39 cellular contexts compared by ENCODE assay signal in the genomic region with DNA sequence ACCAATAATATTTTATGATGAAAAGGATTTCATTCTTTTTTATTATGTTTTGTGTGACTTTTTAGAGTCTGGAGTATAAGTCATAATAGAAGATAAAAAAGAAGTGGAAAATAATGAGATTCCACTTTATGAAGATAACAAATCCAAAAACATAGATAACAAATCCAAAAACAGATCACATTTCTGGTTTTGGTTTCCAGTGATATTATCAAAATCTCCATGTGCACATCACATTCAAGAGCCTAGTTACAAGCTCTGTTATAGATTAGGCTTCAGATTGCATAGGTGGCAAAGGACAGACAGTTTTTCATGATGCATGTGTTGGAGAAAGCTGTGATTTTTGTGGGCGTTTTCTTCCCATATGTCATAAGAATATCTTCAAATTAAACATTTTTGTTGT.
"Had no signal": no experiment of that assay in that cellular context is flagged by ENCODE, and none has a peak within 500 bp of the region (broad histone marks: within the 10 kb centered on the region; RNA-seq: fewer than 3 reads in every experiment).

No MANE protein-coding gene starts in this region.

- H3K27me3 ChIP-seq: adrenal gland, ascending aorta, body of pancreas, brain microvascular endothelial cell, breast epithelium, cardiac muscle cell had no signal

- H3K27me3 Mint-ChIP-seq: activated naive CD4-positive, alpha-beta T cell treated with anti-CD3 and anti-CD28 coated beads, Interleukin-2, amount 10 ng/mL, durations not matched to agents 7 days and 5 days; activated naive CD4-positive, alpha-beta T cell treated with anti-CD3 and anti-CD28 coated beads, Interleukin-2, amount 50 U/mL, for 24 hours; activated naive CD8-positive, alpha-beta T cell; activated naive CD8-positive, alpha-beta T cell treated with anti-CD3 and anti-CD28 coated beads for 36 hours; activated naive CD8-positive, alpha-beta T cell treated with anti-CD3 and anti-CD28 coated beads, Interleukin-2, amount 10 ng/mL, durations not matched to agents 7 days and 5 days; activated naive CD8-positive, alpha-beta T cell treated with anti-CD3 and anti-CD28 coated beads, Interleukin-2, amount 50 U/mL, for 24 hours; activated T-cell treated with anti-CD3 and anti-CD28 coated beads, Interleukin-2, amount 50 U/mL, for 24 hours; activated T-helper 17 cell treated with anti-CD3 and anti-CD28 coated beads, Interleukin-2, amount 50 U/mL, for 72 hours; brain; central memory CD8-positive, alpha-beta T cell had no signal

- H3K4me3 ChIP-seq: adrenal gland, ascending aorta, body of pancreas, breast epithelium, cardiac muscle cell had no signal

- H3K27ac Mint-ChIP-seq: activated naive CD4-positive, alpha-beta T cell treated with anti-CD3 and anti-CD28 coated beads for 36 hours; activated naive CD4-positive, alpha-beta T cell treated with anti-CD3 and anti-CD28 coated beads, Interleukin-2, amount 10 ng/mL, durations not matched to agents 7 days and 5 days; activated naive CD4-positive, alpha-beta T cell treated with anti-CD3 and anti-CD28 coated beads, Interleukin-2, amount 50 U/mL, for 24 hours; activated naive CD4-positive, alpha-beta T cell treated with anti-CD3 and anti-CD28 coated beads, Interleukin-2, amount 50 U/mL, for 72 hours; activated naive CD8-positive, alpha-beta T cell; activated naive CD8-positive, alpha-beta T cell treated with anti-CD3 and anti-CD28 coated beads for 36 hours; activated naive CD8-positive, alpha-beta T cell treated with anti-CD3 and anti-CD28 coated beads, Interleukin-2, amount 10 ng/mL, durations not matched to agents 7 days and 5 days; activated naive CD8-positive, alpha-beta T cell treated with anti-CD3 and anti-CD28 coated beads, Interleukin-2, amount 50 U/mL, for 24 hours; activated T-cell treated with anti-CD3 and anti-CD28 coated beads, Interleukin-2, amount 50 U/mL, for 24 hours; activated T-cell treated with anti-CD3 and anti-CD28 coated beads, Interleukin-2, amount 50 U/mL, for 72 hours; activated T-helper 1 cell treated with anti-CD3 and anti-CD28 coated beads, Interleukin-12 subunit alpha, Interleukin-12 subunit beta, Interleukin-2, Interleukin-4 antibody, amounts not matched to agents 30 ng/mL and 10 ng/mL and 1 ng/mL, durations not matched to agents 14 hours and 24 hours and 36 hours; activated T-helper 17 cell treated with anti-CD3 and anti-CD28 coated beads, Interleukin-2, amount 50 U/mL, for 72 hours; activated T-helper 2 cell treated with anti-CD3 and anti-CD28 coated beads, Interferon-gamma antibody, Interleukin-2, Interleukin-4, amounts not matched to agents 10 μg/mL and 5 μg/mL and 100 μg/mL, durations not matched to agents 14 hours and 24 hours and 36 hours; brain had no signal

- H3K36me3 Mint-ChIP-seq: activated naive CD4-positive, alpha-beta T cell treated with anti-CD3 and anti-CD28 coated beads, Interleukin-2, amount 10 ng/mL, durations not matched to agents 7 days and 5 days; activated naive CD4-positive, alpha-beta T cell treated with anti-CD3 and anti-CD28 coated beads, Interleukin-2, amount 50 U/mL, for 24 hours; activated naive CD4-positive, alpha-beta T cell treated with anti-CD3 and anti-CD28 coated beads, Interleukin-2, amount 50 U/mL, for 72 hours; activated naive CD8-positive, alpha-beta T cell; activated naive CD8-positive, alpha-beta T cell treated with anti-CD3 and anti-CD28 coated beads for 36 hours; activated naive CD8-positive, alpha-beta T cell treated with anti-CD3 and anti-CD28 coated beads, Interleukin-2, amount 10 ng/mL, durations not matched to agents 7 days and 5 days; brain had no signal

- H3K9me3 ChIP-seq: adrenal gland, ascending aorta, body of pancreas, breast epithelium had no signal

- H3K36me3 ChIP-seq: adrenal gland, ascending aorta, brain microvascular endothelial cell, breast epithelium, cardiac muscle cell had no signal

- ATAC-seq: activated naive CD4-positive, alpha-beta T cell treated with anti-CD3 and anti-CD28 coated beads, Interleukin-2, amount 50 U/mL, for 72 hours; activated naive CD8-positive, alpha-beta T cell treated with anti-CD3 and anti-CD28 coated beads, Interleukin-2, amount 50 U/mL, for 24 hours; activated T-cell treated with anti-CD3 and anti-CD28 coated beads, Interleukin-2, amount 50 U/mL, for 4 hours; activated T-cell treated with anti-CD3 and anti-CD28 coated beads, Interleukin-2, amount 50 U/mL, for 72 hours; activated T-helper 17 cell treated with anti-CD3 and anti-CD28 coated beads, Interleukin-2, amount 50 U/mL, for 72 hours; body of pancreas had no signal

- DNase-seq: activated effector memory CD4-positive, alpha-beta T cell treated with anti-CD3 and anti-CD28 coated beads, Interleukin-2, amount 50 U/mL, for 16 hours; activated effector memory CD4-positive, alpha-beta T cell treated with Interleukin-2 at 50 U/mL for 16 hours; activated gamma-delta T cell; activated gamma-delta T cell treated with Interleukin-2 at 50 U/mL for 16 hours; activated naive CD4-positive, alpha-beta T cell; activated naive CD4-positive, alpha-beta T cell treated with anti-CD3 and anti-CD28 coated beads for 36 hours; activated naive CD4-positive, alpha-beta T cell treated with anti-CD3 and anti-CD28 coated beads, Interleukin-2, amount 10 ng/mL, durations not matched to agents 7 days and 5 days; activated naive CD4-positive, alpha-beta T cell treated with anti-CD3 and anti-CD28 coated beads, Interleukin-2, amount 50 U/mL, for 16 hours; activated naive CD4-positive, alpha-beta T cell treated with Interleukin-2 at 50 U/mL for 16 hours; activated naive CD8-positive, alpha-beta T cell treated with anti-CD3 and anti-CD28 coated beads for 36 hours; activated naive CD8-positive, alpha-beta T cell treated with anti-CD3 and anti-CD28 coated beads, Interleukin-2, amount 10 ng/mL, durations not matched to agents 7 days and 5 days; activated naive CD8-positive, alpha-beta T cell treated with anti-CD3 and anti-CD28 coated beads, Interleukin-2, amount 50 U/mL, for 24 hours; activated T-cell treated with anti-CD3 and anti-CD28 coated beads, Interleukin-2, amount 50 U/mL, for 1 hour; activated T-cell treated with anti-CD3 and anti-CD28 coated beads, Interleukin-2, amount 50 U/mL, for 24 hours; activated T-cell treated with anti-CD3 and anti-CD28 coated beads, Interleukin-2, amount 50 U/mL, for 4 hours; activated T-cell treated with anti-CD3 and anti-CD28 coated beads, Interleukin-2, amount 50 U/mL, for 48 hours; activated T-cell treated with anti-CD3 and anti-CD28 coated beads, Interleukin-2, amount 50 U/mL, for 72 hours; adrenal gland; amniotic stem cell; anterior cingulate cortex; aorta; body of pancreas; brain microvascular endothelial cell; caudate nucleus; central memory CD4-positive, alpha-beta T cell; cerebellar nuclear complex had no signal

- H3K4me1 ChIP-seq: adrenal gland, ascending aorta, body of pancreas, breast epithelium had no signal

- H3K27ac ChIP-seq: adrenal gland, ascending aorta, body of pancreas, brain microvascular endothelial cell, breast epithelium, cardiac muscle cell had no signal

- H3K4me3 Mint-ChIP-seq: activated naive CD4-positive, alpha-beta T cell treated with anti-CD3 and anti-CD28 coated beads for 36 hours; activated naive CD4-positive, alpha-beta T cell treated with anti-CD3 and anti-CD28 coated beads, Interleukin-2, amount 10 ng/mL, durations not matched to agents 7 days and 5 days; activated naive CD4-positive, alpha-beta T cell treated with anti-CD3 and anti-CD28 coated beads, Interleukin-2, amount 50 U/mL, for 24 hours; activated naive CD8-positive, alpha-beta T cell; activated naive CD8-positive, alpha-beta T cell treated with anti-CD3 and anti-CD28 coated beads for 36 hours; activated naive CD8-positive, alpha-beta T cell treated with anti-CD3 and anti-CD28 coated beads, Interleukin-2, amount 10 ng/mL, durations not matched to agents 7 days and 5 days; activated naive CD8-positive, alpha-beta T cell treated with anti-CD3 and anti-CD28 coated beads, Interleukin-2, amount 50 U/mL, for 24 hours; activated T-cell treated with anti-CD3 and anti-CD28 coated beads, Interleukin-2, amount 50 U/mL, for 24 hours; activated T-cell treated with anti-CD3 and anti-CD28 coated beads, Interleukin-2, amount 50 U/mL, for 4 hours; activated T-cell treated with anti-CD3 and anti-CD28 coated beads, Interleukin-2, amount 50 U/mL, for 72 hours; activated T-helper 1 cell treated with anti-CD3 and anti-CD28 coated beads, Interleukin-12 subunit alpha, Interleukin-12 subunit beta, Interleukin-2, Interleukin-4 antibody, amounts not matched to agents 30 ng/mL and 10 ng/mL and 1 ng/mL, durations not matched to agents 14 hours and 24 hours and 36 hours; activated T-helper 17 cell treated with anti-CD3 and anti-CD28 coated beads, Interleukin-2, amount 50 U/mL, for 72 hours; brain; central memory CD8-positive, alpha-beta T cell had no signal

- H3K4me1 Mint-ChIP-seq: activated naive CD4-positive, alpha-beta T cell treated with anti-CD3 and anti-CD28 coated beads, Interleukin-2, amount 10 ng/mL, durations not matched to agents 7 days and 5 days; activated naive CD4-positive, alpha-beta T cell treated with anti-CD3 and anti-CD28 coated beads, Interleukin-2, amount 50 U/mL, for 24 hours; activated naive CD8-positive, alpha-beta T cell treated with anti-CD3 and anti-CD28 coated beads, Interleukin-2, amount 10 ng/mL, durations not matched to agents 7 days and 5 days; activated naive CD8-positive, alpha-beta T cell treated with anti-CD3 and anti-CD28 coated beads, Interleukin-2, amount 50 U/mL, for 24 hours; activated T-helper 17 cell treated with anti-CD3 and anti-CD28 coated beads, Interleukin-2, amount 50 U/mL, for 72 hours; central memory CD8-positive, alpha-beta T cell had no signal

- FAIRE-seq: astrocyte, bronchial epithelial cell had no signal

- H3K9me3 Mint-ChIP-seq: activated naive CD4-positive, alpha-beta T cell treated with anti-CD3 and anti-CD28 coated beads for 36 hours; activated naive CD4-positive, alpha-beta T cell treated with anti-CD3 and anti-CD28 coated beads, Interleukin-2, amount 10 ng/mL, durations not matched to agents 7 days and 5 days; activated naive CD4-positive, alpha-beta T cell treated with anti-CD3 and anti-CD28 coated beads, Interleukin-2, amount 50 U/mL, for 24 hours; activated naive CD8-positive, alpha-beta T cell treated with anti-CD3 and anti-CD28 coated beads, Interleukin-2, amount 10 ng/mL, durations not matched to agents 7 days and 5 days; activated T-cell treated with anti-CD3 and anti-CD28 coated beads, Interleukin-2, amount 50 U/mL, for 24 hours; activated T-cell treated with anti-CD3 and anti-CD28 coated beads, Interleukin-2, amount 50 U/mL, for 4 hours; activated T-cell treated with anti-CD3 and anti-CD28 coated beads, Interleukin-2, amount 50 U/mL, for 72 hours; activated T-helper 1 cell treated with anti-CD3 and anti-CD28 coated beads, Interleukin-12 subunit alpha, Interleukin-12 subunit beta, Interleukin-2, Interleukin-4 antibody, amounts not matched to agents 30 ng/mL and 10 ng/mL and 1 ng/mL, durations not matched to agents 14 hours and 24 hours and 36 hours; activated T-helper 17 cell treated with anti-CD3 and anti-CD28 coated beads, Interleukin-2, amount 50 U/mL, for 72 hours; activated T-helper 2 cell treated with anti-CD3 and anti-CD28 coated beads, Interferon-gamma antibody, Interleukin-2, Interleukin-4, amounts not matched to agents 10 μg/mL and 5 μg/mL and 100 μg/mL, durations not matched to agents 14 hours and 24 hours and 36 hours; central memory CD8-positive, alpha-beta T cell had no signal
